In genomic region chr9:122904823-122905710, GRCh38 we compare ENCODE assay signal across 8 cellular contexts. TPM values are rescaled to one million over a fixed set of nuclear protein-coding genes. Genes with fewer than 3 reads are reported as not detected.
DNase-seq lines count a peak whose midpoint lies in the region; ATAC-seq, FAIRE-seq and TF ChIP-seq lines count a peak whose summit lies in the region.

A gene with protein sequence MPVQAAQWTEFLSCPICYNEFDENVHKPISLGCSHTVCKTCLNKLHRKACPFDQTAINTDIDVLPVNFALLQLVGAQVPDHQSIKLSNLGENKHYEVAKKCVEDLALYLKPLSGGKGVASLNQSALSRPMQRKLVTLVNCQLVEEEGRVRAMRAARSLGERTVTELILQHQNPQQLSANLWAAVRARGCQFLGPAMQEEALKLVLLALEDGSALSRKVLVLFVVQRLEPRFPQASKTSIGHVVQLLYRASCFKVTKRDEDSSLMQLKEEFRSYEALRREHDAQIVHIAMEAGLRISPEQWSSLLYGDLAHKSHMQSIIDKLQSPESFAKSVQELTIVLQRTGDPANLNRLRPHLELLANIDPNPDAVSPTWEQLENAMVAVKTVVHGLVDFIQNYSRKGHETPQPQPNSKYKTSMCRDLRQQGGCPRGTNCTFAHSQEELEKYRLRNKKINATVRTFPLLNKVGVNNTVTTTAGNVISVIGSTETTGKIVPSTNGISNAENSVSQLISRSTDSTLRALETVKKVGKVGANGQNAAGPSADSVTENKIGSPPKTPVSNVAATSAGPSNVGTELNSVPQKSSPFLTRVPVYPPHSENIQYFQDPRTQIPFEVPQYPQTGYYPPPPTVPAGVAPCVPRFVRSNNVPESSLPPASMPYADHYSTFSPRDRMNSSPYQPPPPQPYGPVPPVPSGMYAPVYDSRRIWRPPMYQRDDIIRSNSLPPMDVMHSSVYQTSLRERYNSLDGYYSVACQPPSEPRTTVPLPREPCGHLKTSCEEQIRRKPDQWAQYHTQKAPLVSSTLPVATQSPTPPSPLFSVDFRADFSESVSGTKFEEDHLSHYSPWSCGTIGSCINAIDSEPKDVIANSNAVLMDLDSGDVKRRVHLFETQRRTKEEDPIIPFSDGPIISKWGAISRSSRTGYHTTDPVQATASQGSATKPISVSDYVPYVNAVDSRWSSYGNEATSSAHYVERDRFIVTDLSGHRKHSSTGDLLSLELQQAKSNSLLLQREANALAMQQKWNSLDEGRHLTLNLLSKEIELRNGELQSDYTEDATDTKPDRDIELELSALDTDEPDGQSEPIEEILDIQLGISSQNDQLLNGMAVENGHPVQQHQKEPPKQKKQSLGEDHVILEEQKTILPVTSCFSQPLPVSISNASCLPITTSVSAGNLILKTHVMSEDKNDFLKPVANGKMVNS (minus strand): TSS chr9:122905359. CDS start chr9:122897509, 7,850 bp downstream.

- DNase-seq in AG04450 (ENCODE audit: low read depth, low spot score) (peak; percentile 100), NCI-H2227 treated with DMSO at 0.1 percent for 48 hours (lab: John Stamatoyannopoulos, UW) (peak; percentile 94), bronchial epithelial cell (ENCODE audit: low read depth) (peak; percentile 99)

- H3K27me3 ChIP-seq in AG04450 (ENCODE audit: control insufficient read depth, insufficient read depth, low read length) = no peaks in the 10 kb centered on the region
- no peaks in the 10 kb centered on the region for H3K27me3 ChIP-seq in bronchial epithelial cell (ENCODE audit: control insufficient read depth, insufficient read depth, low read length)
- H3K27me3 ChIP-seq in iPS-20b (ENCODE audit: insufficient read depth, low read length) = no peaks in the 10 kb centered on the region

- peak; percentile 93 for ATAC-seq in GM18907 (IDR thresholded peaks at IDR 0.05; ENCODE audit: unreplicated experiment)
- ATAC-seq in HG03159 (IDR thresholded peaks at IDR 0.05; ENCODE audit: unreplicated experiment) = peak; percentile 82

- peak; percentile 97 for FAIRE-seq in bronchial epithelial cell (lab: Jason Lieb, UNC)

- CTCF ChIA-PET in AG04450 (lab: Charles Lee) = interaction anchor here (0.6 to 3.6 kb wide), 2 partner anchors 86 to 1520 kb away, joined by 3 to 16 read pairs; no protein-coding TSS in a partner anchor

- H3K36me3 ChIP-seq in bronchial epithelial cell (ENCODE audit: control insufficient read depth, insufficient read depth, low read length) (no peaks in the 10 kb centered on the region), iPS-20b (ENCODE audit: insufficient read depth, low read depth, low read length) (peaks cover 8% of the 10 kb centered on the region; the same call in 1 of the 2 replicates)

- no peaks in the 10 kb centered on the region for H3K9me3 ChIP-seq in AG04450 (ENCODE audit: control insufficient read depth, insufficient read depth, low read length)
- no peaks in the 10 kb centered on the region for H3K9me3 ChIP-seq in iPS-20b (ENCODE audit: insufficient read depth, low read depth, low read length)

- peak within 1 kb of the TSS; percentile 100 for H3K9ac ChIP-seq in iPS-20b (ENCODE audit: low read depth, low read length)

- TF ChIP-seq CTCF in AG04450 (IDR thresholded peaks at IDR 0.05; ENCODE audit: low read depth, low read length) (no peak), WI38 (IDR thresholded peaks at IDR 0.05; ENCODE audit: low read depth, low read length) (no peak), bronchial epithelial cell (IDR thresholded peaks at IDR 0.05; ENCODE audit: insufficient read depth, low read length, severe bottlenecking) (no peak)

- H3K4me1 ChIP-seq in iPS-20b (ENCODE audit: insufficient read depth, low read length) = peaks cover 9% of the 10 kb centered on the region; the same call in 1 of the 2 replicates

- peak within 1 kb of the TSS; percentile 69 for H3K27ac ChIP-seq in AG04450 (ENCODE audit: low read depth, low read length)
- peak within 1 kb of the TSS; percentile 90 for H3K27ac ChIP-seq in iPS-20b (ENCODE audit: low read length)
- peak within 1 kb of the TSS; percentile 90 to 99 (median 96) for H3K27ac ChIP-seq in skin epidermis

- H3K4me3 ChIP-seq in AG04450 (ENCODE audit: low read depth, low read length) (peak within 1 kb of the TSS; percentile 82), WI38 (ENCODE audit: low read depth, low read length) (peak within 1 kb of the TSS; percentile 97), bronchial epithelial cell (ENCODE audit: low read depth, low read length) (peak within 1 kb of the TSS; percentile 90), iPS-20b (ENCODE audit: low read length) (peak within 1 kb of the TSS; percentile 100), skin epidermis (peak within 1 kb of the TSS; percentile 85 to 99 (median 93))

- POLR2A ChIA-PET in AG04450 (lab: Yijun Ruan, JAX) = interaction anchor here (0.7 to 3.0 kb wide), 8 partner anchors 8 to 459 kb away, joined by 3 to 14 read pairs (median 4); partner anchors contain the start of genes PDCL, RABGAP1 and ZBTB6

RNA-seq across cellular contexts. Expression of the gene that starts here (rescaled TPM):
- 41.5 and 47.2 TPM in 2 replicates for polyA plus RNA-seq in AG04450 (2011; rRNA removed)
- polyA minus RNA-seq in AG04450 (2011; rRNA and poly(A)+ RNA removed) = 89.4 and 104 TPM in 2 replicates
- total RNA-seq in bronchial epithelial cell = 43.2 and 63.6 TPM in 2 replicates

Comparison
In these comparisons a context has a peak if more than half of its experiments do, and no peak if none do; other contexts are left out.
1. Peak in every context shown above with its lines: DNase-seq, ATAC-seq, H3K4me3 ChIP-seq and H3K27ac ChIP-seq.